8 cellular contexts compared by ENCODE assay signal in genomic region chr10:3784510-3785250, GRCh38. TPM values are rescaled to one million over a fixed set of nuclear protein-coding genes. Genes with fewer than 3 reads are reported as not detected.
DNase-seq lines count a peak whose midpoint lies in the region; ATAC-seq, FAIRE-seq and TF ChIP-seq lines count a peak whose summit lies in the region.
"Had no signal": no experiment of that assay in that cellular context is flagged by ENCODE, and none has a peak within 500 bp of the region (broad histone marks: within the 10 kb centered on the region; RNA-seq: fewer than 3 reads in every experiment).

Gene KLF6 (minus strand): TSS chr10:3785209. CDS start chr10:3785014, 195 bp downstream.

- in situ Hi-C loops in T47D (cut with HindIII; ENCODE audit: low pct_unique_long_range_greater_than_20kb, low sequenced_read_pairs) = no loop called here

- H3K36me3 ChIP-seq in NT2/D1 (ENCODE audit: insufficient read depth, insufficient read length, low read length) (peaks cover 44% of the 10 kb centered on the region), skeletal muscle tissue (ENCODE audit: control insufficient read depth in 3 of 3, insufficient read depth in 3 of 3, low read length in 3 of 3) (peaks cover 23 to 24% (median 23%) of the 10 kb centered on the region in 3 donors)

- H3K4me1 ChIP-seq in NT2/D1 (ENCODE audit: insufficient read depth, insufficient read length) (peaks cover 10% of the 10 kb centered on the region), skeletal muscle tissue (ENCODE audit: control insufficient read depth in 3 of 3, insufficient read depth in 3 of 3, low read length in 3 of 3) (peaks cover 30 to 36% (median 33%) of the 10 kb centered on the region in 3 donors)

- no peak for ATAC-seq in GM21619 (IDR thresholded peaks at IDR 0.05; ENCODE audit: unreplicated experiment)

- H3K9me3 ChIP-seq in NT2/D1 (ENCODE audit: insufficient read depth, low read length) (peaks cover under 1% of the 10 kb centered on the region; the same call in 1 of the 2 replicates), skeletal muscle tissue (ENCODE audit: control insufficient read depth in 3 of 3, low read length in 3 of 3) (peaks cover 0 to 2% (median 0%) of the 10 kb centered on the region in 3 donors)

- H3K4me3 ChIP-seq in NT2/D1 (ENCODE audit: insufficient read length, low read depth) (peak within 1 kb of the TSS; percentile 81), skeletal muscle tissue (ENCODE audit: low read length in 3 of 3) (peak within 1 kb of the TSS; percentile 88 to 96 (median 94))

- H3K9ac ChIP-seq in NT2/D1 (ENCODE audit: insufficient read length, low read depth) (peak within 1 kb of the TSS; percentile 95), skeletal muscle tissue (ENCODE audit: low read depth in 1 of 3, low read length in 3 of 3) (peak within 1 kb of the TSS; percentile 99 to 100 (median 100))

- H3K27ac ChIP-seq in skeletal muscle tissue (ENCODE audit: low read depth, low read length) = peak within 1 kb of the TSS; percentile 100

- DNase-seq in GM12892 (ENCODE audit: insufficient read length) (no peak), HCEC 1CT (peak; percentile 47), NT2/D1 (ENCODE audit: low read depth, low spot score) (no peak), T47D (ENCODE audit: low read depth in 1 of 2, low spot score in 1 of 2) (peak; percentile 34 to 46), iPS-NIHi11 (ENCODE audit: low spot score) (peak; percentile 27)

- FAIRE-seq in GM12892 (lab: Jason Lieb, UNC) = no peak
- FAIRE-seq: islet of Langerhans had no signal

- H3K27me3 ChIP-seq in NT2/D1 (ENCODE audit: insufficient read depth, insufficient read length) (peaks cover 2% of the 10 kb centered on the region), skeletal muscle tissue (ENCODE audit: control insufficient read depth in 3 of 3, insufficient read depth in 3 of 3, low read length in 3 of 3) (no peaks in the 10 kb centered on the region)

- TF ChIP-seq POLR2A in GM12892 (IDR thresholded peaks at IDR 0.05; ENCODE audit: low read depth, low read length) = peak; percentile 82

RNA-seq across cellular contexts. Expression of gene KLF6, which starts in this region (rescaled TPM):
- polyA plus RNA-seq in GM12892 (2012; ENCODE audit: missing spikeins) = 43.8 TPM
- total RNA-seq in skeletal muscle tissue = 50.6 TPM

Comparison
In these comparisons a context has a peak if more than half of its experiments do, and no peak if none do; other contexts are left out.
1. DNase-seq: peak in HCEC 1CT (single experiment), T47D (2 of 2) and iPS-NIHi11 (single experiment); none in GM12892 (single experiment) and NT2/D1 (single experiment).